ENCODE assay signal across 8 cellular contexts in the genomic region with DNA sequence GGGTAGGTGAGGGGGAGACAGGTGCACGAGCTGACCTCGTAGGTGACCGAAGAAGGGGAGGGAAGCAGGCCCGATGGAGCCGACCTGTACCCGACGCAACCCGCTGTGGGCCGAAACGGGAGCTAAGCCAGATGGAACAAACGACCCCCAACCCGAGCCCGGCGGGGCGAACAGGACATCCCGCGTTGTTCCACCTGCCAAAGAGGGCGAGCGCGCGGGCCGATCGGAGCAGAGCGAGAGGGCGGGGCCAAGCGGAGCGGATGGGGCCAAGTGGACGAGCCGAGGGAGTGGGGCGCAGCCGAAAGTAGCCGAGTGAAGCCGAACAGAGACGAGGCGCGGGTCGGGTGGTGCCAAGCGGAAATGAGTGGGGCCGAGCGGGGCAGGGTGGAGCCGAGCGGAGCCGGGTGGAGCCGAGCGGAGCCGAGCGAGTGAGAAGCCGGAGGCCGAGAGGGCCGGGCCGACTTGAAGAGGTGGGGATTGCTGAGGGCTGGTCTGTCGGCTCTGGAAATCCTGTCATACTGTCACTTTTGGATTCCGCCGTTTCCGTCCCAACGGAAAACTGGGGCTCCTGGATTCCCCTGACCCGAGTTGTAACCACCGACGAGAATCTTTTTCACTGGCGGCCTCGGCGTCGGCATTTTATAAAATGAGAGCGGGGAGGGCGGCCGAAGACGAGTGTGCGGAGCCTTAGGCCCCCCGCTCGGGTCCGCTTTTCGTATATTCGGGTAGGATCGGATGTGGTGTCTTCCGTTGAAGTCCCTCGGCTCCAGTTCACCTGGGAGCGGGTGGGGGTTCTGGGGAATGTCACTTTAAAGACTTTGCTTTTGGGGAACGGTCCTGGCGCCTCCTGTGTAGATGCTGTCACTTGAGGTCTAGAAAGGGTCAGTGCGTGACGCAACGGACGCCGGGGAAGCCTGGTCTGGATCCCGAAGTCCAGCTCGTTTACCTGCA. TPM values are rescaled to one million over a fixed set of nuclear protein-coding genes. Genes with fewer than 3 reads are reported as not detected.
DNase-seq lines count a peak whose midpoint lies in the region; ATAC-seq and FAIRE-seq lines count a peak whose summit lies in the region.

No MANE protein-coding gene starts in this region.

- H3K36me3 ChIP-seq in mesodermal cell (ENCODE audit: control insufficient read depth, insufficient read depth, low read length): no peaks in the 10 kb centered on the region

- peak; percentile 97 for DNase-seq in AG08396 (ENCODE audit: low spot score)
- peak; percentile 83 for DNase-seq in NCI-H748 (lab: John Stamatoyannopoulos, UW; ENCODE audit: unreplicated experiment)
- DNase-seq in activated CD8-positive, alpha-beta memory T cell treated with anti-CD3 and anti-CD28 coated beads, Interleukin-2, amount 50 U/mL, for 4 hours: peak; percentile 93
- peak; percentile 88 for DNase-seq in stimulated activated CD8-positive, alpha-beta memory T cell treated with anti-CD3 and anti-CD28 coated beads, Interleukin-12 subunit alpha, Interleukin-12 subunit beta, amount 100 ng/mL, for 4 hours (ENCODE audit: low read depth)

- H3K4me1 ChIP-seq in mesodermal cell (ENCODE audit: control insufficient read depth, insufficient read depth, low read length, poor library complexity, severe bottlenecking): peaks cover 9% of the 10 kb centered on the region

- 2 to 3% methylated on average over 81 to 85 of the region's 86 CpGs for WGBS in mesodermal cell (ENCODE audit: insufficient coverage in 2 of 2), 2 experiments

- no peak overlapping the region for H3K27ac ChIP-seq in mesodermal cell (ENCODE audit: low read depth, low read length, severe bottlenecking)

- peak; percentile 98 for ATAC-seq in GM18907 (IDR thresholded peaks at IDR 0.05; ENCODE audit: unreplicated experiment)
- peak; percentile 98 for ATAC-seq in HG03159 (IDR thresholded peaks at IDR 0.05; ENCODE audit: unreplicated experiment)

- no peaks in the 10 kb centered on the region for H3K9me3 ChIP-seq in mesodermal cell (ENCODE audit: control insufficient read depth, low read length)

- FAIRE-seq in endometrium (lab: Jason Lieb, UNC): peak; percentile 89

- H3K4me3 ChIP-seq in mesodermal cell (ENCODE audit: extremely low read depth, insufficient read depth, low read length, poor library complexity, severe bottlenecking): peak overlapping the region; percentile 50

RNA-seq across cellular contexts. Expression of a gene that starts 15.6 kb away (rescaled TPM):
- not detected for polyA plus RNA-seq in mesodermal cell (2013, experiment 1 of 2)
- not detected for polyA plus RNA-seq in mesodermal cell (2013, experiment 2 of 2)
